In genomic region chr10:95325863-95326262, GRCh38 we compare ENCODE assay signal across 16 cellular contexts.
"Had no signal": no experiment of that assay in that cellular context is flagged by ENCODE, and none has a peak within 500 bp of the region (broad histone marks: within the 10 kb centered on the region; RNA-seq: fewer than 3 reads in every experiment).

No MANE protein-coding gene starts in this region.

- DNase-seq: cortex of kidney; dorsolateral prefrontal cortex; effector CD8-positive, alpha-beta T cell; immature natural killer cell; left cardiac atrium; mesendoderm; naive thymus-derived CD4-positive, alpha-beta T cell; nephron progenitor cell; retina; stimulated activated CD4-positive, alpha-beta T cell treated with anti-CD3 and anti-CD28 coated beads, Interleukin-2, amount 100 ng/mL, for 24 hours; stimulated activated CD4-positive, alpha-beta T cell treated with anti-CD3 and anti-CD28 coated beads, Interleukin-4, amount 100 ng/mL, for 4 hours; stimulated activated naive B cell treated with anti-CD40 and anti-IgM and Interleukin-4, amounts not matched to agents 10 μg/mL and 1 μg/mL and 100 μg/mL, for 72 hours; stimulated activated naive CD8-positive, alpha-beta T cell treated with anti-CD3 and anti-CD28 coated beads, Interleukin-15, amount 100 ng/mL, for 72 hours had no signal

- H3K36me3 ChIP-seq: prostate gland had no signal

- H3K27me3 ChIP-seq: dorsolateral prefrontal cortex had no signal

- H3K27ac ChIP-seq: parathyroid adenoma, prostate gland had no signal

- H3K9me3 ChIP-seq: prostate gland had no signal

- ATAC-seq: left cardiac atrium; naive thymus-derived CD4-positive, alpha-beta T cell; sciatic nerve; stimulated activated naive B cell treated with anti-CD40 and anti-IgM and Interleukin-4, amounts not matched to agents 10 μg/mL and 1 μg/mL and 100 μg/mL, for 72 hours; stimulated activated naive CD8-positive, alpha-beta T cell treated with anti-CD3 and anti-CD28 coated beads, Interleukin-15, amount 100 ng/mL, for 72 hours had no signal

- H3K4me3 ChIP-seq: dorsolateral prefrontal cortex, prostate gland had no signal

- H3K4me1 ChIP-seq: parathyroid adenoma, prostate gland had no signal

- H3K9ac ChIP-seq: parathyroid adenoma had no signal
